Comparison of ENCODE assay signal across 9 cellular contexts in the genomic region with DNA sequence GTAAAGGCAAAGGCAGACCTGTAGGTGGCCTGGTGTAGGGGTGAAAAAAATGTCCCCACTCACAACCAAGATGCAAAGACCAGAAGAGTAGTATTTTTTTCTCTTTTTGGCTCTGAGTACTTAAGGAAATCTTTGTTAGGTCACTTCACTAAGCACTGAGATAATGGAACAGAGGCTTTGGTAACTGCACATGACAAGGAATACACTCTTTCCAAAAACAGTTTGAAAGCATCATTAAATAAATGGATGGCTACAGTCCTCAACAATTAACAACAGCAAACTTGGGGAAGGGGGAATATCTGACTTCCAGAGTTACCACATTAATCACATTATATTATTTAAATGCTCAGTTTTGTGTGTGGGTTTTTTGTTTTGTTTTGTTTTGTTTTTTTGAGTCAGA. TPM values are rescaled to one million over a fixed set of nuclear protein-coding genes. Genes with fewer than 3 reads are reported as not detected.
"Had no signal": no experiment of that assay in that cellular context is flagged by ENCODE, and none has a peak within 500 bp of the region (broad histone marks: within the 10 kb centered on the region; RNA-seq: fewer than 3 reads in every experiment).

No MANE protein-coding gene starts in this region.

- ATAC-seq: GM12878 had no signal

- H3K4me3 ChIP-seq: GM12878 had no signal

- FAIRE-seq: G401.6, GM12878, GM12891, GM12892, GM18507, GM19239 had no signal

- DNase-seq: GDM1, GF-D8 had no signal

RNA-seq across cellular contexts. Expression of a gene that starts 42.2 kb away (rescaled TPM):
- total RNA-seq: G401, GM12878 had no signal
- polyA plus RNA-seq: GM12878 had no signal
